Comparison of ENCODE assay signal across 8 cellular contexts in the genomic region with DNA sequence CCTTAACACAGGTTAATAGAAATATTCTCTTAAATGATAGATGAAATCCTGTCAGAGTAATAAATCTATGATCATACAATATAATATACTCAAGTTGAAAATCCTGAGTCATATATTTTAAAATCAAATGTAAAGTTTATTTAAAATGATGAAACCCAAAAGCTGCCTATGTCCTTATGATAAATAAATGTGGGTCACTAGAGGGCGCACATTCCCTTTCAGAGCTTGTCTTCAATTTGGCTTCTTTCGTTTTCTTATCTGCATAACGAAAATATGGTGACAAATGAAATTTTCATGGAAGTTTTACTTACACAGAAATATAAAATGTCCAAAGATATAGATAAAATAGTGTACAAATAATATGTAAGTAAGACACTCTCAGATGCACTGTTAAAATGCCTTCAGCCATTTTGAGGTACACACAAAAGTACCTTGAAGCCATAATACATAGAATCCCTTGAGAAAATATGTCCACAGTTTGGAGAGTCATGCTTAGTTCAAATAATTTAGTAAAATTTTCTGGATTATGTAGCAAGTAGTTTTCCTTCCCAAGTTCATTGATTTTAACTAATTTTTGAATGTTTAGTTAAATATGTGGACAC.
A peak's percentile ranks its signal among the peaks of the same experiment; 100 is the strongest.
DNase-seq lines count a peak whose midpoint lies in the region; ATAC-seq, FAIRE-seq and TF ChIP-seq lines count a peak whose summit lies in the region.

No MANE protein-coding gene starts in this region.

- TF ChIP-seq EP300 in upper lobe of left lung (IDR thresholded peaks at IDR 0.05) = no peak

- H3K79me2 ChIP-seq in astrocyte (ENCODE audit: insufficient read depth, low read length) (no peaks in the 10 kb centered on the region), keratinocyte (ENCODE audit: control insufficient read depth, insufficient read depth, low read length) (no peaks in the 10 kb centered on the region)

- dilution Hi-C loops in keratinocyte (cut with MboI; ENCODE audit: extremely low pct_ligation_motif_present, low sequenced_read_pairs) = loop anchor here (25.0 kb wide), 1 partner anchor 806 kb away; no protein-coding TSS in a partner anchor

- no peaks in the 10 kb centered on the region for H3K9me1 ChIP-seq in keratinocyte (ENCODE audit: control insufficient read depth, extremely low read depth, insufficient read depth, low read length)

- no peaks in the 10 kb centered on the region for H4K20me1 ChIP-seq in astrocyte (ENCODE audit: insufficient read depth, low read length)
- H4K20me1 ChIP-seq in keratinocyte (ENCODE audit: control insufficient read depth, extremely low read depth, insufficient read depth, low read length) = no peaks in the 10 kb centered on the region

- H3K27ac ChIP-seq in CD8-positive, alpha-beta T cell (ENCODE audit: low read depth, low read length) = no peak overlapping the region
- H3K27ac ChIP-seq in astrocyte (ENCODE audit: low read depth, low read length) (no peak overlapping the region), keratinocyte (ENCODE audit: control insufficient read depth, insufficient read depth, low read length) (no peak overlapping the region), upper lobe of left lung (no peak overlapping the region)

- CTCF ChIA-PET in CD8-positive, alpha-beta T cell (lab: Charles Lee) = no interaction called here

- H3K4me1 Mint-ChIP-seq in CD8-positive, alpha-beta T cell (ENCODE audit: low read depth) = no peaks in the 10 kb centered on the region
- no peaks in the 10 kb centered on the region for H3K4me1 Mint-ChIP-seq in astrocyte (ENCODE audit: low read depth, unreplicated experiment)

- no peaks in the 10 kb centered on the region for H3K9me3 Mint-ChIP-seq in CD8-positive, alpha-beta T cell
- no peaks in the 10 kb centered on the region for H3K9me3 Mint-ChIP-seq in astrocyte (ENCODE audit: unreplicated experiment)

- peak; percentile 13 for TF ChIP-seq CTCF in CD8-positive, alpha-beta T cell (IDR thresholded peaks at IDR 0.05)
- TF ChIP-seq CTCF in astrocyte (IDR thresholded peaks at IDR 0.05; ENCODE audit: insufficient read depth, low read depth, low read length) (peak; percentile 48), keratinocyte (optimal IDR thresholded peaks at IDR 0.05 in 1 of 3, IDR thresholded peaks at IDR 0.05 in 1 of 3, conservative IDR thresholded peaks at IDR 0.05 in 1 of 3; ENCODE audit: extremely low read depth in 1 of 3, insufficient read depth in 2 of 3, low read length in 3 of 3) (peak in 2 of 3 experiments; percentile 41 to 49), upper lobe of left lung (IDR thresholded peaks at IDR 0.05) (peak in 5 of 6 experiments; percentile 18 to 33 (median 27))

- H3K36me3 ChIP-seq in CD8-positive, alpha-beta T cell (ENCODE audit: insufficient read depth, low read length) = no peaks in the 10 kb centered on the region
- H3K36me3 ChIP-seq in astrocyte (ENCODE audit: insufficient read depth, low read length) (no peaks in the 10 kb centered on the region), keratinocyte (ENCODE audit: control insufficient read depth in 2 of 2, extremely low read depth in 1 of 2, insufficient read depth in 2 of 2, low read length in 2 of 2) (no peaks in the 10 kb centered on the region), upper lobe of left lung (no peaks in the 10 kb centered on the region)

- no peak overlapping the region for H3K4me3 ChIP-seq in CD8-positive, alpha-beta T cell (ENCODE audit: low read depth, low read length)
- H3K4me3 ChIP-seq in astrocyte (ENCODE audit: insufficient read depth, low read depth, low read length) = no peak overlapping the region
- no peak overlapping the region for H3K4me3 ChIP-seq in keratinocyte (ENCODE audit: control insufficient read depth in 2 of 3, extremely low read depth in 1 of 3, insufficient read depth in 2 of 3, low read depth in 1 of 3, low read length in 3 of 3)
- peak overlapping the region in 2 of 4 donors; percentile 20 to 29 for H3K4me3 ChIP-seq in upper lobe of left lung

- H3K9me3 ChIP-seq in CD8-positive, alpha-beta T cell (ENCODE audit: low read length) = no peaks in the 10 kb centered on the region
- H3K9me3 ChIP-seq in astrocyte (ENCODE audit: insufficient read depth, low read depth, low read length) = no peaks in the 10 kb centered on the region
- no peaks in the 10 kb centered on the region for H3K9me3 ChIP-seq in keratinocyte (ENCODE audit: control insufficient read depth, low read depth, low read length)
- no peaks in the 10 kb centered on the region for H3K9me3 ChIP-seq in upper lobe of left lung

- no peaks in the 10 kb centered on the region for H3K27me3 Mint-ChIP-seq in CD8-positive, alpha-beta T cell (ENCODE audit: low read depth)
- no peaks in the 10 kb centered on the region for H3K27me3 Mint-ChIP-seq in astrocyte (ENCODE audit: low read depth, unreplicated experiment)

- ATAC-seq in CD8-positive, alpha-beta T cell = no peak
- ATAC-seq in upper lobe of left lung (ENCODE audit: low FRiP score in 2 of 2) (no peak), GM19395 (IDR thresholded peaks at IDR 0.05; ENCODE audit: unreplicated experiment) (no peak)

- no peaks in the 10 kb centered on the region for H3K27me3 ChIP-seq in CD8-positive, alpha-beta T cell (ENCODE audit: insufficient read depth, low read length)
- H3K27me3 ChIP-seq in astrocyte (ENCODE audit: insufficient read depth, low read length) (no peaks in the 10 kb centered on the region), keratinocyte (ENCODE audit: control insufficient read depth, extremely low read depth, insufficient read depth, low read length) (no peaks in the 10 kb centered on the region), upper lobe of left lung (no peaks in the 10 kb centered on the region)

- H3K4me2 ChIP-seq in astrocyte (ENCODE audit: low read length) (peak overlapping the region; percentile 39), keratinocyte (ENCODE audit: control insufficient read depth, extremely low read depth, insufficient read depth, low read depth, low read length) (peak overlapping the region; percentile 20)

- H3K4me3 Mint-ChIP-seq in CD8-positive, alpha-beta T cell = no peak overlapping the region
- H3K4me3 Mint-ChIP-seq in astrocyte (ENCODE audit: unreplicated experiment) = no peak overlapping the region

- H3K9ac ChIP-seq in astrocyte (ENCODE audit: low read length) = no peak overlapping the region
- H3K9ac ChIP-seq in keratinocyte (ENCODE audit: control insufficient read depth, extremely low read depth, insufficient read depth, low read length) = no peak overlapping the region

- no peaks in the 10 kb centered on the region for H3K4me1 ChIP-seq in CD8-positive, alpha-beta T cell (ENCODE audit: insufficient read depth, low read length)
- no peaks in the 10 kb centered on the region for H3K4me1 ChIP-seq in astrocyte (ENCODE audit: insufficient read depth, low read length)
- H3K4me1 ChIP-seq in keratinocyte (ENCODE audit: control insufficient read depth, extremely low read depth, insufficient read depth, low read length) = no peaks in the 10 kb centered on the region
- H3K4me1 ChIP-seq in upper lobe of left lung = no peaks in the 10 kb centered on the region

- H3K27ac Mint-ChIP-seq in CD8-positive, alpha-beta T cell = no peak overlapping the region
- H3K27ac Mint-ChIP-seq in astrocyte (ENCODE audit: unreplicated experiment) = no peak overlapping the region

- no peak for TF ChIP-seq POLR2A in upper lobe of left lung (IDR thresholded peaks at IDR 0.05)

- peak; percentile 83 for FAIRE-seq in GM19239 (lab: Jason Lieb, UNC)
- peak; percentile 89 for FAIRE-seq in astrocyte (lab: Jason Lieb, UNC)
- FAIRE-seq in keratinocyte (lab: Jason Lieb, UNC) = no peak

- DNase-seq in CD8-positive, alpha-beta T cell = no peak
- DNase-seq in GM19239 (ENCODE audit: insufficient read length, low spot score) = no peak
- peak; percentile 9 for DNase-seq in NCI-H1694 (lab: John Stamatoyannopoulos, UW)
- peak; percentile 0 for DNase-seq in astrocyte (ENCODE audit: low read depth)
- DNase-seq in keratinocyte (ENCODE audit: low read depth, low spot score) = no peak
- DNase-seq in upper lobe of left lung = no peak
- no peak for DNase-seq in NCI-H1436 (lab: John Stamatoyannopoulos, UW)

- 0 to 1% methylated on average over 3 of the region's 3 CpGs for WGBS in upper lobe of left lung, 2 donors

- POLR2A ChIA-PET in CD8-positive, alpha-beta T cell (lab: Charles Lee) = no interaction called here

- intact Hi-C loops in CD8-positive, alpha-beta T cell (cut with DNase I, micrococcal nuclease) = no loop called here

- no peaks in the 10 kb centered on the region for H3K36me3 Mint-ChIP-seq in CD8-positive, alpha-beta T cell
- no peaks in the 10 kb centered on the region for H3K36me3 Mint-ChIP-seq in astrocyte (ENCODE audit: low read depth, unreplicated experiment)

- H2AFZ ChIP-seq in astrocyte (ENCODE audit: low read depth, low read length) (no peak overlapping the region), keratinocyte (ENCODE audit: control insufficient read depth, low read length) (peak overlapping the region; percentile 52)

Comparison
In these comparisons a context has a peak if more than half of its experiments do, and no peak if none do; other contexts are left out.
1. DNase-seq: peak in NCI-H1694 (single experiment) and astrocyte (single experiment); none in CD8-positive, alpha-beta T cell (0 of 7), GM19239 (single experiment), keratinocyte (single experiment), upper lobe of left lung (0 of 2) and NCI-H1436 (single experiment).
2. Peak in every context shown above with its lines, with median percentiles within 50 percentile points of each other: CTCF ChIP-seq.